18 cellular contexts compared by ENCODE assay signal in genomic region chr20:1983311-1983710, GRCh38.
DNase-seq lines count a peak whose midpoint lies in the region; ATAC-seq and TF ChIP-seq lines count a peak whose summit lies in the region.
"Had no signal": no experiment of that assay in that cellular context is flagged by ENCODE, and none has a peak within 500 bp of the region (broad histone marks: within the 10 kb centered on the region; RNA-seq: fewer than 3 reads in every experiment).

No MANE protein-coding gene starts in this region.

- TF ChIP-seq CTCF in nephron progenitor cell (IDR thresholded peaks at IDR 0.05), result no peak

- no peak overlapping the region for H3K9ac ChIP-seq in BLaER1 treated with 17β-estradiol and CSF1 and Interleukin-3, amounts not matched to agents 10 nM and 100 nM

- no peaks in the 10 kb centered on the region for H3K9me3 Mint-ChIP-seq in nephron progenitor cell
- H3K9me3 Mint-ChIP-seq: CD14-positive monocyte had no signal

- no peak overlapping the region for H3K4me3 ChIP-seq in BLaER1 treated with 17β-estradiol and CSF1 and Interleukin-3, amounts not matched to agents 10 nM and 100 nM

- no peaks in the 10 kb centered on the region for H3K4me1 Mint-ChIP-seq in nephron progenitor cell

- peaks cover 0 to 7% (median 0%) of the 10 kb centered on the region in 11 experiments; a peak in 4 of 22 replicates for H4K20me1 ChIP-seq in BLaER1 treated with 17β-estradiol and CSF1 and Interleukin-3, amounts not matched to agents 10 nM and 100 nM

- H3K27me3 ChIP-seq in BLaER1 treated with 17β-estradiol and CSF1 and Interleukin-3, amounts not matched to agents 10 nM and 100 nM, result no peaks in the 10 kb centered on the region

- H3K9me3 ChIP-seq in BLaER1 treated with 17β-estradiol and CSF1 and Interleukin-3, amounts not matched to agents 10 nM and 100 nM (replicated peaks in 1 of 11), result no peaks in the 10 kb centered on the region

- ATAC-seq in HG02973 (IDR thresholded peaks at IDR 0.05; ENCODE audit: unreplicated experiment) (no peak), GM19035 (IDR thresholded peaks at IDR 0.05; ENCODE audit: unreplicated experiment) (no peak)
- ATAC-seq: T-helper 17 cell had no signal

- H3K4me3 Mint-ChIP-seq in nephron progenitor cell, result no peak overlapping the region
- H3K4me3 Mint-ChIP-seq: T-helper 17 cell had no signal

- H3K4me1 ChIP-seq in BLaER1 treated with 17β-estradiol and CSF1 and Interleukin-3, amounts not matched to agents 10 nM and 100 nM, result peaks cover 0 to 18% (median 12%) of the 10 kb centered on the region in 10 experiments; a peak in 12 of 20 replicates

- H3K36me3 ChIP-seq in BLaER1 treated with 17β-estradiol and CSF1 and Interleukin-3, amounts not matched to agents 10 nM and 100 nM, result no peaks in the 10 kb centered on the region

- H3K4me2 ChIP-seq in BLaER1 treated with 17β-estradiol and CSF1 and Interleukin-3, amounts not matched to agents 10 nM and 100 nM, result peak overlapping the region in 7 of 11 experiments; percentile 14 to 72 (median 51); a peak in 12 of 22 replicates

- no peaks in the 10 kb centered on the region for H3K36me3 Mint-ChIP-seq in nephron progenitor cell (ENCODE audit: low read depth)
- H3K36me3 Mint-ChIP-seq: CD14-positive monocyte had no signal

- DNase-seq in GDM1 (lab: John Stamatoyannopoulos, UW) (peak; percentile 59), SKM-1 (lab: John Stamatoyannopoulos, UW; ENCODE audit: unreplicated experiment) (peak; percentile 24), nephron progenitor cell (no peak), DMS153 (lab: John Stamatoyannopoulos, UW) (no peak)
- DNase-seq: ACHN, GF-D8, KBM-7, NCI-H1092, NCI-H1436 treated with DMSO at 0.1 percent for 48 hours, NCI-H2029, NCI-H2171 treated with DMSO at 0.1 percent for 48 hours, NCI-H446 treated with DMSO at 0.1 percent for 48 hours, SIG-M5, T-helper 17 cell had no signal

- H3K27ac ChIP-seq in BLaER1 treated with 17β-estradiol and CSF1 and Interleukin-3, amounts not matched to agents 10 nM and 100 nM, result no peak overlapping the region

- H3K27me3 Mint-ChIP-seq in nephron progenitor cell (ENCODE audit: low read depth, poor library complexity), result peaks cover 25% of the 10 kb centered on the region

- peak overlapping the region; percentile 49 for H3K27ac Mint-ChIP-seq in nephron progenitor cell
- H3K27ac Mint-ChIP-seq: CD14-positive monocyte, T-helper 17 cell had no signal

Comparison
In these comparisons a context has a peak if more than half of its experiments do, and no peak if none do; other contexts are left out.
1. DNase-seq: peak in GDM1 (single experiment) and SKM-1 (single experiment); none in nephron progenitor cell (single experiment) and DMS153 (single experiment).